In the genomic region with DNA sequence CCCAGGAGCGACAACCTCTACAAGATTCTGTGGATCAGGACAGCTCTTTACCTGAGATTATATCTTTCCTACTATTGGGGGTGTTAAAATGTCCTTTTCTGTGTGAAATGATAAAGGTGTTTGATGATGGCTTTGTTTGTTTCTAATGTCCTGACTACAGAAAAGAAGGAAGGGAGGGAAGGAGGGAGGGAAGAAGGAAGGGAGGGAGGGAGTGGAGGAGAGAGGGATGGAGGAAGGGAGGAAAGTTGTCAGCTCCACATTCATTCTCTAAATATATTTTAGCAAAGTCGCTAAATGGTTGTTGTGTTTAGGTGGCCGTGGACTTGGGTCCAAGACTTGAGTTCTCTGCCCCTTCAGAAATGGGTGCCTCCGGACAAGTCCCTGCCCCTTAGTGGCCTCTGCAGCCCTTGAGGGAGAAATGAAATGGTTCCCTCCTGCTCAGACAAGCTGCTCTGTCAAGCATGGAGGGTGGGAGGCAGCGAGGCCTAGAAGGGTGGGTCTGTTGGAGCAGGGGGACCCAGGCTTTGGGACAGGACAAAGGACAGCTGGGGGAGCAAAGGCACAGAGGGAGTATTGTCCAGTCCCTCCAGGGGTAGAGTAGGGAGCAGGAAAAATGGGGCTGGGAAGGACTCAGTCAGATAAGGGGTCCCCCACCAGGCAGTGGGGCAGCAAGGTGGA, we compare ENCODE assay signal across 14 cellular contexts. TPM values are rescaled to one million over a fixed set of nuclear protein-coding genes. Genes with fewer than 3 reads are reported as not detected.
DNase-seq lines count a peak whose midpoint lies in the region; TF ChIP-seq lines count a peak whose summit lies in the region.
"Had no signal": no experiment of that assay in that cellular context is flagged by ENCODE, and none has a peak within 500 bp of the region (broad histone marks: within the 10 kb centered on the region; RNA-seq: fewer than 3 reads in every experiment).

No MANE protein-coding gene starts in this region.

- no peaks in the 10 kb centered on the region for H4K20me1 ChIP-seq in PC-9 (ENCODE audit: insufficient read depth)

- DNase-seq in T-helper 2 cell treated with Interferon-gamma antibody and Interleukin-4, amounts not matched to agents 5 μg/mL and 100 μg/mL, for 36 hours (ENCODE audit: low spot score): no peak
- no peak for DNase-seq in T-helper 2 cell
- DNase-seq in PC-9: no peak
- DNase-seq in occipital lobe (lab: John Stamatoyannopoulos, UW): no peak
- no peak for DNase-seq in NCI-H226
- no peak for DNase-seq in stimulated activated CD4-positive, alpha-beta T cell treated with anti-CD3 and anti-CD28 coated beads, Interleukin-4, amount 100 ng/mL, for 24 hours
- DNase-seq: activated B cell treated with CpG ODN at 0.5 μM for 24 hours, adrenal gland, DMS53, H9, NCI-H1417, SHP77 had no signal

- H3K9ac ChIP-seq in skeletal muscle tissue (ENCODE audit: low read depth in 1 of 3, low read length in 3 of 3): no peak overlapping the region

- POLR2A ChIA-PET in PC-9 (lab: Charles Lee; ENCODE audit: unreplicated experiment): no interaction called here

- H3K9me3 ChIP-seq in PC-9 (ENCODE audit: insufficient read depth, low read depth) (no peaks in the 10 kb centered on the region), skeletal muscle tissue (ENCODE audit: control insufficient read depth in 3 of 3, low read length in 3 of 3) (no peaks in the 10 kb centered on the region)
- H3K9me3 ChIP-seq: adrenal gland had no signal

- H3K36me3 ChIP-seq in PC-9 (ENCODE audit: low read depth) (no peaks in the 10 kb centered on the region), skeletal muscle tissue (ENCODE audit: control insufficient read depth in 3 of 3, insufficient read depth in 3 of 3, low read length in 3 of 3) (no peaks in the 10 kb centered on the region)
- H3K36me3 ChIP-seq: adrenal gland had no signal

- TF ChIP-seq CTCF in PC-9 (conservative IDR thresholded peaks at IDR 0.05): no peak

- peak overlapping the region; percentile 84 for H3K4me3 Mint-ChIP-seq in T-helper 2 cell treated with Interferon-gamma antibody and Interleukin-4, amounts not matched to agents 5 μg/mL and 100 μg/mL, for 36 hours
- H3K4me3 Mint-ChIP-seq in dendritic cell treated with granulocyte-macrophage colony-stimulating factor and Interleukin-4, amounts not matched to agents 40 ng/mL and 50 ng/mL, for 4 days: peak overlapping the region; percentile 55
- H3K4me3 Mint-ChIP-seq: activated B cell treated with CpG ODN at 0.5 μM for 24 hours, H9 had no signal

- H3K4me2 ChIP-seq in PC-9: peak overlapping the region; percentile 87

- CTCF ChIA-PET in PC-9 (lab: Charles Lee): no interaction called here

- peaks cover 6% of the 10 kb centered on the region; the same call in 1 of the 2 replicates for H3F3A ChIP-seq in PC-9 (ENCODE audit: insufficient read depth, low read depth)

- H3K4me1 Mint-ChIP-seq in T-helper 2 cell treated with Interferon-gamma antibody and Interleukin-4, amounts not matched to agents 5 μg/mL and 100 μg/mL, for 36 hours (ENCODE audit: low read depth): peaks cover 64% of the 10 kb centered on the region
- peaks cover 68% of the 10 kb centered on the region for H3K4me1 Mint-ChIP-seq in dendritic cell treated with granulocyte-macrophage colony-stimulating factor and Interleukin-4, amounts not matched to agents 40 ng/mL and 50 ng/mL, for 4 days (ENCODE audit: low read depth)

- no TSS peak for BruUV-seq in PC-9 (replicated peaks; lab: Mats Ljungman, UMichigan)

- H3K9me3 Mint-ChIP-seq in T-helper 2 cell treated with Interferon-gamma antibody and Interleukin-4, amounts not matched to agents 5 μg/mL and 100 μg/mL, for 36 hours: no peaks in the 10 kb centered on the region
- H3K9me3 Mint-ChIP-seq in dendritic cell treated with granulocyte-macrophage colony-stimulating factor and Interleukin-4, amounts not matched to agents 40 ng/mL and 50 ng/mL, for 4 days: no peaks in the 10 kb centered on the region
- H3K9me3 Mint-ChIP-seq: activated B cell treated with CpG ODN at 0.5 μM for 24 hours, H9 had no signal

- intact Hi-C loops in PC-9 (cut with micrococcal nuclease; ENCODE audit: unreplicated experiment): no loop called here
- intact Hi-C loops in dendritic cell treated with granulocyte-macrophage colony-stimulating factor and Interleukin-4, amounts not matched to agents 40 ng/mL and 50 ng/mL, for 4 days (cut with micrococcal nuclease): no loop called here

- H3K4me1 ChIP-seq in PC-9 (replicated peaks; ENCODE audit: insufficient read depth) (peaks cover 31% of the 10 kb centered on the region), skeletal muscle tissue (ENCODE audit: control insufficient read depth in 3 of 3, insufficient read depth in 3 of 3, low read length in 3 of 3) (peaks cover 11 to 32% (median 12%) of the 10 kb centered on the region in 3 donors)

- H3K79me2 ChIP-seq in PC-9 (ENCODE audit: low read depth): peaks cover 55% of the 10 kb centered on the region

- H3K27me3 ChIP-seq in PC-9 (ENCODE audit: insufficient read depth, low read depth) (no peaks in the 10 kb centered on the region), skeletal muscle tissue (ENCODE audit: control insufficient read depth in 3 of 3, insufficient read depth in 3 of 3, low read length in 3 of 3) (peaks cover 0 to 8% (median 0%) of the 10 kb centered on the region in 3 donors)
- H3K27me3 ChIP-seq: adrenal gland had no signal

- peak overlapping the region; percentile 78 for H3K27ac Mint-ChIP-seq in T-helper 2 cell treated with Interferon-gamma antibody and Interleukin-4, amounts not matched to agents 5 μg/mL and 100 μg/mL, for 36 hours
- peak overlapping the region; percentile 68 for H3K27ac Mint-ChIP-seq in dendritic cell treated with granulocyte-macrophage colony-stimulating factor and Interleukin-4, amounts not matched to agents 40 ng/mL and 50 ng/mL, for 4 days
- H3K27ac Mint-ChIP-seq: activated B cell treated with CpG ODN at 0.5 μM for 24 hours, H9 had no signal

- H3K36me3 Mint-ChIP-seq in T-helper 2 cell treated with Interferon-gamma antibody and Interleukin-4, amounts not matched to agents 5 μg/mL and 100 μg/mL, for 36 hours (ENCODE audit: low read depth): peaks cover 31% of the 10 kb centered on the region
- peaks cover 69% of the 10 kb centered on the region for H3K36me3 Mint-ChIP-seq in dendritic cell treated with granulocyte-macrophage colony-stimulating factor and Interleukin-4, amounts not matched to agents 40 ng/mL and 50 ng/mL, for 4 days (ENCODE audit: low read depth)

- no peak overlapping the region for H3K4me3 ChIP-seq in PC-9
- no peak overlapping the region for H3K4me3 ChIP-seq in skeletal muscle tissue (ENCODE audit: low read length in 3 of 3)
- H3K4me3 ChIP-seq: adrenal gland had no signal

- H3K27ac ChIP-seq in PC-9 (peak overlapping the region; percentile 59; the same call in 1 of the 2 replicates), skeletal muscle tissue (ENCODE audit: low read depth, low read length) (peak overlapping the region; percentile 7)

- H2AFZ ChIP-seq in PC-9: no peak overlapping the region

- no peaks in the 10 kb centered on the region for H3K27me3 Mint-ChIP-seq in T-helper 2 cell treated with Interferon-gamma antibody and Interleukin-4, amounts not matched to agents 5 μg/mL and 100 μg/mL, for 36 hours (ENCODE audit: low read depth)
- H3K27me3 Mint-ChIP-seq in dendritic cell treated with granulocyte-macrophage colony-stimulating factor and Interleukin-4, amounts not matched to agents 40 ng/mL and 50 ng/mL, for 4 days: no peaks in the 10 kb centered on the region
- H3K27me3 Mint-ChIP-seq: activated B cell treated with CpG ODN at 0.5 μM for 24 hours had no signal

- H3K9me2 ChIP-seq in PC-9 (ENCODE audit: insufficient read depth): no peaks in the 10 kb centered on the region

RNA-seq across cellular contexts. Expression of a gene that starts 4.4 kb away (rescaled TPM):
- total RNA-seq in PC-9 (2021) (44.5 and 46.0 TPM in 2 replicates), skeletal muscle tissue (39.7 TPM), occipital lobe (10.5 TPM)

RNA-seq across cellular contexts. Expression of a gene that starts 58.7 kb away (rescaled TPM):
- total RNA-seq in PC-9 (2021): 81.4 and 94.1 TPM in 2 replicates
- 39.1 TPM for total RNA-seq in skeletal muscle tissue
- 58.8 TPM for total RNA-seq in occipital lobe
